ENCODE assay signal across 8 cellular contexts in genomic region chr3:154121236-154122095, GRCh38. TPM values are rescaled to one million over a fixed set of nuclear protein-coding genes. Genes with fewer than 3 reads are reported as not detected.
DNase-seq lines count a peak whose midpoint lies in the region; ATAC-seq and TF ChIP-seq lines count a peak whose summit lies in the region.

TSS of gene ARHGEF26 (plus strand) at chr3:154121390. CDS start at chr3:154121993, 603 bp downstream.

- peak within 1 kb of the TSS; percentile 45; the same call in 1 of the 2 replicates for H3K9ac ChIP-seq in IMR-90 (ENCODE audit: low read depth, low read length)
- peak within 1 kb of the TSS; percentile 67 for H3K9ac ChIP-seq in SK-N-SH
- peak within 1 kb of the TSS; percentile 65 for H3K9ac ChIP-seq in parathyroid adenoma

- H3K79me1 ChIP-seq in IMR-90 (ENCODE audit: low read depth in 1 of 2, low read length in 2 of 2), result no peaks in the 10 kb centered on the region

- no peaks in the 10 kb centered on the region for H3K9me2 ChIP-seq in SK-N-SH

- CTCF ChIA-PET in CD8-positive, alpha-beta memory T cell (lab: Charles Lee), result interaction anchor here (0.9 kb wide), 1 partner anchor 15 kb away, joined by 3 read pairs; no protein-coding TSS in a partner anchor
- CTCF ChIA-PET in IMR-90 (lab: Yijun Ruan, JAX) (interaction anchor here (1.0 to 1.1 kb wide), 2 partner anchors 18 to 115 kb away, joined by 3 read pairs; no protein-coding TSS in a partner anchor), SK-N-SH (lab: Yijun Ruan, JAX) (interaction anchor here (0.9 to 1.3 kb wide), 3 partner anchors 128 to 134 kb away, joined by 3 to 4 read pairs (median 3); no protein-coding TSS in a partner anchor)

- TF ChIP-seq CTCF in IMR-90 (conservative IDR thresholded peaks at IDR 0.05; ENCODE audit: low read depth, low read length), result no peak
- TF ChIP-seq CTCF in SK-N-SH (IDR thresholded peaks at IDR 0.05), result no peak
- TF ChIP-seq CTCF in parathyroid adenoma (IDR thresholded peaks at IDR 0.05), result no peak
- peak in 1 of 6 experiments; percentile 4 for TF ChIP-seq CTCF in thyroid gland (IDR thresholded peaks at IDR 0.05)

- no peaks in the 10 kb centered on the region for H3K79me2 ChIP-seq in SK-N-SH (ENCODE audit: insufficient read depth)
- no peaks in the 10 kb centered on the region for H3K79me2 ChIP-seq in parathyroid adenoma

- no peak within 1 kb of the TSS for H3K23ac ChIP-seq in IMR-90 (ENCODE audit: low read depth, low read length)

- peaks cover 0 to 3% (median 0%) of the 10 kb centered on the region in 5 donors for H3K9me3 Mint-ChIP-seq in CD8-positive, alpha-beta memory T cell
- H3K9me3 Mint-ChIP-seq in activated naive CD4-positive, alpha-beta T cell treated with anti-CD3 and anti-CD28 coated beads, Interleukin-2, amount 50 U/mL, for 72 hours, result no peaks in the 10 kb centered on the region

- peaks cover 6% of the 10 kb centered on the region for H3F3A ChIP-seq in SK-N-SH (replicated peaks; ENCODE audit: insufficient read depth)

- peak within 1 kb of the TSS; percentile 47 for H2AK9ac ChIP-seq in IMR-90 (replicated peaks; ENCODE audit: low read depth, low read length, poor library complexity)

- no peak within 1 kb of the TSS for H2BK120ac ChIP-seq in IMR-90 (ENCODE audit: low read depth, low read length)

- no TSS peak for BruUV-seq in IMR-90 (replicated peaks; lab: Mats Ljungman, UMichigan)

- no peak for TF ChIP-seq RAD21 in IMR-90 (IDR thresholded peaks at IDR 0.05; ENCODE audit: low read length)
- no peak for TF ChIP-seq RAD21 in SK-N-SH (IDR thresholded peaks at IDR 0.05; ENCODE audit: low read length)

- ATAC-seq in GM21423 (IDR thresholded peaks at IDR 0.05; ENCODE audit: unreplicated experiment) (peak; percentile 75), IMR-90 (ENCODE audit: low read depth) (peak; percentile 93), Right ventricle myocardium superior (ENCODE audit: poor library complexity) (peak; percentile 97)
- peak; percentile 55 to 85 for ATAC-seq in activated naive CD4-positive, alpha-beta T cell treated with anti-CD3 and anti-CD28 coated beads, Interleukin-2, amount 50 U/mL, for 72 hours

- 0 out of 4 replicates have a peak within 1 kb of the TSS, but pooled peaks of 1 of the 2 experiments have one; percentile 11 for H4K8ac ChIP-seq in IMR-90 (ENCODE audit: low read depth in 2 of 2, low read length in 2 of 2)

- peak within 1 kb of the TSS; percentile 50 for H3K4me3 ChIP-seq in CD8-positive, alpha-beta memory T cell (ENCODE audit: low read length)
- H3K4me3 ChIP-seq in IMR-90 (ENCODE audit: insufficient read depth, low read depth, low read length), result peak within 1 kb of the TSS; percentile 73
- H3K4me3 ChIP-seq in SK-N-SH (ENCODE audit: low read depth in 2 of 2, low read length in 1 of 2), result peak within 1 kb of the TSS; percentile 83 to 96
- peak within 1 kb of the TSS; percentile 96 for H3K4me3 ChIP-seq in parathyroid adenoma (ENCODE audit: low read depth, low read length)
- peak within 1 kb of the TSS; percentile 23 to 97 (median 76) for H3K4me3 ChIP-seq in thyroid gland (replicated peaks in 1 of 3)

- TF ChIP-seq EP300 in SK-N-SH (IDR thresholded peaks at IDR 0.05; ENCODE audit: borderline replicate concordance in 1 of 2, low read depth in 1 of 2, low read length in 1 of 2), result no peak

- peaks cover 5% of the 10 kb centered on the region for H3K27me3 ChIP-seq in CD8-positive, alpha-beta memory T cell (ENCODE audit: insufficient read depth, low read length, poor library complexity, severe bottlenecking)
- no peaks in the 10 kb centered on the region; the same call in 1 of the 2 replicates for H3K27me3 ChIP-seq in IMR-90 (ENCODE audit: control insufficient read depth, insufficient read depth, low read length)
- H3K27me3 ChIP-seq in SK-N-SH (ENCODE audit: insufficient read depth), result no peaks in the 10 kb centered on the region
- no peaks in the 10 kb centered on the region for H3K27me3 ChIP-seq in parathyroid adenoma (ENCODE audit: control insufficient read depth, insufficient read depth, low read length)
- no peaks in the 10 kb centered on the region for H3K27me3 ChIP-seq in thyroid gland

- POLR2A ChIA-PET in CD8-positive, alpha-beta memory T cell (lab: Charles Lee), result no interaction called here
- POLR2A ChIA-PET in IMR-90 (lab: Charles Lee; ENCODE audit: unreplicated experiment) (interaction anchor here (0.6 kb wide), 3 partner anchors 47 to 149 kb away, joined by 3 to 8 read pairs (median 5); no protein-coding TSS in a partner anchor), SK-N-SH (lab: Yijun Ruan, JAX) (no interaction called here)

- intact Hi-C loops in IMR-90 (cut with micrococcal nuclease), result loop anchor here (1.0 to 2.0 kb wide), 3 partner anchors 26 to 132 kb away; no protein-coding TSS in a partner anchor
- intact Hi-C loops in Right ventricle myocardium superior (cut with DNase I), result no loop called here
- intact Hi-C loops in thyroid gland (cut with DNase I), result no loop called here

- no peak within 1 kb of the TSS; the same call in 1 of the 2 replicates for H3K56ac ChIP-seq in IMR-90 (ENCODE audit: extremely low read depth, insufficient read depth, low read length)

- peak within 1 kb of the TSS; percentile 49 to 88 (median 75) for H3K4me3 Mint-ChIP-seq in CD8-positive, alpha-beta memory T cell

- H3K4ac ChIP-seq in IMR-90 (ENCODE audit: low read depth, low read length), result no peak within 1 kb of the TSS

- H3K18ac ChIP-seq in IMR-90 (ENCODE audit: low read depth, low read length), result no peak within 1 kb of the TSS

- no peak within 1 kb of the TSS for H2BK5ac ChIP-seq in IMR-90 (ENCODE audit: low read depth, low read length, poor library complexity, severe bottlenecking)

- no peaks in the 10 kb centered on the region for H3K4me1 ChIP-seq in CD8-positive, alpha-beta memory T cell (ENCODE audit: insufficient read depth, low read length)
- H3K4me1 ChIP-seq in IMR-90 (ENCODE audit: control insufficient read depth, insufficient read depth, low read length), result no peaks in the 10 kb centered on the region; the same call in 1 of the 2 replicates
- H3K4me1 ChIP-seq in SK-N-SH (ENCODE audit: control insufficient read depth in 1 of 2, insufficient read depth in 2 of 2, low read depth in 1 of 2, low read length in 1 of 2), result peaks cover 4 to 6% of the 10 kb centered on the region in 2 experiments; a peak in 3 of 4 replicates
- H3K4me1 ChIP-seq in parathyroid adenoma, result no peaks in the 10 kb centered on the region
- H3K4me1 ChIP-seq in thyroid gland, result no peaks in the 10 kb centered on the region

- no peak within 1 kb of the TSS for H3K27ac ChIP-seq in CD8-positive, alpha-beta memory T cell (ENCODE audit: low read depth, low read length)
- H3K27ac ChIP-seq in IMR-90 (ENCODE audit: insufficient read depth, low read length), result no peak within 1 kb of the TSS; the same call in 1 of the 2 replicates
- H3K27ac ChIP-seq in SK-N-SH (ENCODE audit: low read depth in 2 of 2, low read length in 1 of 2), result no peak within 1 kb of the TSS; a peak in 1 of 4 replicates
- H3K27ac ChIP-seq in parathyroid adenoma, result peak within 1 kb of the TSS; percentile 73
- peak within 1 kb of the TSS; percentile 24 to 62 (median 50) for H3K27ac ChIP-seq in thyroid gland

- H3K27ac Mint-ChIP-seq in CD8-positive, alpha-beta memory T cell, result peak within 1 kb of the TSS in 2 of 8 donors; percentile 12 to 48
- no peak within 1 kb of the TSS for H3K27ac Mint-ChIP-seq in activated naive CD4-positive, alpha-beta T cell treated with anti-CD3 and anti-CD28 coated beads, Interleukin-2, amount 50 U/mL, for 72 hours

- H2BK15ac ChIP-seq in IMR-90 (ENCODE audit: low read depth, low read length), result no peak within 1 kb of the TSS

- H4K5ac ChIP-seq in IMR-90 (ENCODE audit: low read depth, low read length), result no peak within 1 kb of the TSS

- dilution Hi-C loops in IMR-90 (cut with HindIII; ENCODE audit: low sequenced_read_pairs, unreplicated experiment), result no loop called here

- H3K36me3 Mint-ChIP-seq in CD8-positive, alpha-beta memory T cell, result peaks cover 0 to 3% (median 0%) of the 10 kb centered on the region in 3 donors
- H3K36me3 Mint-ChIP-seq in activated naive CD4-positive, alpha-beta T cell treated with anti-CD3 and anti-CD28 coated beads, Interleukin-2, amount 50 U/mL, for 72 hours, result peaks cover 6 to 8% of the 10 kb centered on the region in 2 donors

- H3K27me3 Mint-ChIP-seq in CD8-positive, alpha-beta memory T cell, result peaks cover 33 to 78% of the 10 kb centered on the region in 2 donors

- no peak within 1 kb of the TSS for H2BK20ac ChIP-seq in IMR-90 (ENCODE audit: low read depth, low read length)

- in situ Hi-C loops in IMR-90 (cut with MboI; ENCODE audit: low sequenced_read_pairs), result no loop called here

- no peak within 1 kb of the TSS for H2AK5ac ChIP-seq in IMR-90 (ENCODE audit: low read depth, low read length)

- H4K91ac ChIP-seq in IMR-90 (ENCODE audit: insufficient read depth, low read depth, low read length), result no peak within 1 kb of the TSS

- H3K4me2 ChIP-seq in IMR-90 (ENCODE audit: low read depth, low read length) (peak within 1 kb of the TSS; percentile 78), SK-N-SH (peak within 1 kb of the TSS; percentile 94), parathyroid adenoma (ENCODE audit: low read length) (peak within 1 kb of the TSS; percentile 79)

- H3K9me1 ChIP-seq in IMR-90 (ENCODE audit: insufficient read depth, low read length), result no peaks in the 10 kb centered on the region

- no peaks in the 10 kb centered on the region for H3K36me3 ChIP-seq in CD8-positive, alpha-beta memory T cell (ENCODE audit: insufficient read depth, low read length)
- H3K36me3 ChIP-seq in IMR-90 (ENCODE audit: control insufficient read depth, insufficient read depth, low read length) (no peaks in the 10 kb centered on the region), SK-N-SH (replicated peaks in 1 of 2; ENCODE audit: control insufficient read depth in 1 of 2, insufficient read depth in 2 of 2, low read length in 1 of 2) (no peaks in the 10 kb centered on the region), parathyroid adenoma (ENCODE audit: control insufficient read depth, insufficient read depth, low read length) (no peaks in the 10 kb centered on the region), thyroid gland (no peaks in the 10 kb centered on the region)

- H4K20me1 ChIP-seq in IMR-90 (ENCODE audit: insufficient read depth, low read length), result no peaks in the 10 kb centered on the region
- no peaks in the 10 kb centered on the region for H4K20me1 ChIP-seq in SK-N-SH (ENCODE audit: insufficient read depth)

- no peak for TF ChIP-seq POLR2A in IMR-90 (IDR thresholded peaks at IDR 0.05; ENCODE audit: low read depth, low read length)
- peak in 1 of 2 donors; percentile 73 for TF ChIP-seq POLR2A in thyroid gland (IDR thresholded peaks at IDR 0.05)

- H2AFZ ChIP-seq in IMR-90 (replicated peaks; ENCODE audit: low read length, poor library complexity), result peak within 1 kb of the TSS; percentile 95
- H2AFZ ChIP-seq in SK-N-SH (ENCODE audit: low read depth), result peak within 1 kb of the TSS; percentile 97
- peak within 1 kb of the TSS; percentile 97 for H2AFZ ChIP-seq in parathyroid adenoma

- H3K9me3 ChIP-seq in CD8-positive, alpha-beta memory T cell (ENCODE audit: low read length), result no peaks in the 10 kb centered on the region
- H3K9me3 ChIP-seq in IMR-90 (ENCODE audit: control insufficient read depth, insufficient read depth, low read length) (no peaks in the 10 kb centered on the region), SK-N-SH (no peaks in the 10 kb centered on the region), parathyroid adenoma (ENCODE audit: control insufficient read depth, low read length) (no peaks in the 10 kb centered on the region), thyroid gland (no peaks in the 10 kb centered on the region)

- peaks cover 19 to 29% (median 22%) of the 10 kb centered on the region in 3 donors for H3K4me1 Mint-ChIP-seq in CD8-positive, alpha-beta memory T cell

- peak; percentile 23 to 65 (median 38) for DNase-seq in CD8-positive, alpha-beta memory T cell
- DNase-seq in IMR-90 (peak; percentile 56), SK-N-SH (peak; percentile 92), Right ventricle myocardium superior (peak; percentile 90), thyroid gland (peak; percentile 90 to 93)
- DNase-seq in activated naive CD4-positive, alpha-beta T cell treated with anti-CD3 and anti-CD28 coated beads, Interleukin-2, amount 50 U/mL, for 72 hours (ENCODE audit: low spot score in 2 of 2), result peak in 1 of 2 donors; percentile 69

- no peak within 1 kb of the TSS for H3K14ac ChIP-seq in IMR-90 (replicated peaks; ENCODE audit: low read depth, low read length)

- WGBS in IMR-90 (ENCODE audit: extremely low coverage in 2 of 2, insufficient read length in 1 of 2), 2 experiments, result 0% methylated on average over 38 of the region's 82 CpGs; no CpG with 5 or more reads in 1 of the 2 experiments
- 2% methylated on average over 32 of the region's 82 CpGs for WGBS in SK-N-SH (ENCODE audit: low lambda C conversion rate)
- 0% methylated on average over 16 to 31 of the region's 82 CpGs for WGBS in thyroid gland, 2 donors

RNA-seq across cellular contexts. Expression of gene ARHGEF26, which starts in this region (rescaled TPM):
- total RNA-seq in CD8-positive, alpha-beta memory T cell, result under 1 TPM; 0.09 to 0.13 TPM
- polyA plus RNA-seq in CD8-positive, alpha-beta memory T cell, result 0.08 TPM
- 2.0 and 3.1 TPM in 2 replicates for total RNA-seq in IMR-90 (2012; rRNA removed)
- 1.6 and 2.3 TPM in 2 replicates for polyA plus RNA-seq in IMR-90 (2012; rRNA removed)
- 0.78 and 1.1 TPM in 2 replicates for polyA plus RNA-seq in IMR-90 (2012; cell fraction: cytosol; rRNA removed)
- polyA plus RNA-seq in IMR-90 (2012; cell fraction: nucleus; rRNA removed; ENCODE audit: low replicate concordance), result 1.7 and 3.2 TPM in 2 replicates
- polyA plus RNA-seq in SK-N-SH (2012; rRNA removed), result 0.70 and 1.2 TPM in 2 replicates
- 1.6 and 1.8 TPM in 2 replicates for polyA plus RNA-seq in SK-N-SH (2012; cell fraction: cytosol; rRNA removed)
- 2.4 and 2.5 TPM in 2 replicates for polyA plus RNA-seq in SK-N-SH (2012; cell fraction: nucleus; rRNA removed)
- under 1 TPM in 1 of 2 donors, not detected in 1; 0.19 TPM for total RNA-seq in activated naive CD4-positive, alpha-beta T cell treated with anti-CD3 and anti-CD28 coated beads, Interleukin-2, amount 50 U/mL, for 72 hours
- 0.97 TPM for total RNA-seq in Right ventricle myocardium superior
- 10 to 100 TPM; 15.8 to 18.0 (median 16.9) TPM for total RNA-seq in thyroid gland

Comparison
In these comparisons a context has a peak if more than half of its experiments do, and no peak if none do; other contexts are left out.
1. Peak in DNase-seq and H3K4me3 ChIP-seq in CD8-positive, alpha-beta memory T cell; RNA of the gene not detected or under 1 TPM.
2. Peak in ATAC-seq in activated naive CD4-positive, alpha-beta T cell treated with anti-CD3 and anti-CD28 coated beads, Interleukin-2, amount 50 U/mL, for 72 hours; RNA of the gene not detected or under 1 TPM.
3. Peak in DNase-seq and ATAC-seq in Right ventricle myocardium superior; RNA of the gene not detected or under 1 TPM.
4. H3K27ac ChIP-seq: peak in parathyroid adenoma (single experiment) and thyroid gland (3 of 3); none in CD8-positive, alpha-beta memory T cell (single experiment), IMR-90 (single experiment) and SK-N-SH (0 of 2).
5. Peak in every context shown above with its lines, with median percentiles within 50 percentile points of each other: H3K4me3 ChIP-seq, ATAC-seq, H2AFZ ChIP-seq, H3K4me2 ChIP-seq and H3K9ac ChIP-seq.